In the genomic region with DNA sequence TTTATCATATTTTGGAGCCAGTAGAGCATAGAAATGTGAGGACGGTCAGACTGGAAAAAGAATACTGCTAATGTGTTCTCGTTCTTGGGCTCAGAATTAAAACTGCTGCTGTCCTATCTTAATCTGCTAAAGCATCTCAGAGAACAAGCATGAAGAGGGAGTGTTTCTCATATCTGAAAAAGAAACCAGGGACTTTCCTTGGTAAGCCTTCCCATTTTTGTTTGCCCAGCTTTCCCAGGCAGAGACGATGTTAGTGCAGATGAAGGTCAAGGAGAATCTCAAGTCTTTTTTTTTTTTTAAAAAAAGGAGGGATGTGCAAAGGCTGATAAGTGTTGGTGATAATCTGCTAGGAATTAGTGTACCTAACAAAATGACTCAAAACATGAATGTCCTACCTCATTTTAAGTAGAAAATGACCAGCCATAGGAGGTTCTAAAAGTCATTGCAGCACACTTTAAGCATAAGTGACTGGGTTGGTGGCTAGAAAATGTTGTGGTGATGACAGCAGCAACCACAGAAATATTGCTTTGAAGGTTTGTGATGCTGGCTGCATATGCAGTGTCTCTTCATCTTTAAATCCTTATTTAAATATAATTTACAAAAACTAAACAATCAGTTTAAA, we compare ENCODE assay signal across 10 cellular contexts. TPM values are rescaled to one million over a fixed set of nuclear protein-coding genes. Genes with fewer than 3 reads are reported as not detected.
DNase-seq lines count a peak whose midpoint lies in the region; ATAC-seq and TF ChIP-seq lines count a peak whose summit lies in the region.
"Had no signal": no experiment of that assay in that cellular context is flagged by ENCODE, and none has a peak within 500 bp of the region (broad histone marks: within the 10 kb centered on the region; RNA-seq: fewer than 3 reads in every experiment).

No MANE protein-coding gene starts in this region.

- no peak overlapping the region for H3K18ac ChIP-seq in mesendoderm (ENCODE audit: low read length)

- no peak for TF ChIP-seq POLR2A in stomach (IDR thresholded peaks at IDR 0.05)

- no peak for TF ChIP-seq EP300 in stomach (IDR thresholded peaks at IDR 0.05)

- H3K9ac ChIP-seq in mammary epithelial cell (ENCODE audit: insufficient read depth, low read length) (no peak overlapping the region), mesendoderm (ENCODE audit: low read length) (no peak overlapping the region)

- no peak overlapping the region for H3K4ac ChIP-seq in mesendoderm (ENCODE audit: low read depth, low read length)

- H3K27ac Mint-ChIP-seq in activated CD4-positive, alpha-beta T cell treated with anti-CD3 and anti-CD28 coated beads, Interleukin-2, amount 10 ng/mL, durations not matched to agents 7 days and 5 days: no peak overlapping the region
- H3K27ac Mint-ChIP-seq: natural killer cell treated with Interleukin-12 subunit alpha and Interleukin-12 subunit beta and Interleukin-15 and Interleukin-18, amount 100 ng/mL, for 72 hours had no signal

- peaks cover 37% of the 10 kb centered on the region for H3K4me1 Mint-ChIP-seq in activated CD4-positive, alpha-beta T cell treated with anti-CD3 and anti-CD28 coated beads, Interleukin-2, amount 10 ng/mL, durations not matched to agents 7 days and 5 days

- H3K79me1 ChIP-seq in mesendoderm (ENCODE audit: low read length): no peaks in the 10 kb centered on the region

- ATAC-seq in HG03066 (IDR thresholded peaks at IDR 0.05; ENCODE audit: low read depth, unreplicated experiment): peak; percentile 33

- H2AFZ ChIP-seq in mammary epithelial cell (ENCODE audit: low read depth, low read length): no peak overlapping the region

- in situ Hi-C loops in mammary epithelial cell (cut with MboI; ENCODE audit: low sequenced_read_pairs in 2 of 2): no loop called here

- H4K8ac ChIP-seq in mesendoderm (ENCODE audit: low read depth, low read length): no peak overlapping the region

- H3K27me3 ChIP-seq in mammary epithelial cell (ENCODE audit: insufficient read depth, low read length): no peaks in the 10 kb centered on the region
- no peaks in the 10 kb centered on the region for H3K27me3 ChIP-seq in stomach
- no peaks in the 10 kb centered on the region for H3K27me3 ChIP-seq in mesendoderm (ENCODE audit: insufficient read depth, low read length, poor library complexity)

- peaks cover 8% of the 10 kb centered on the region for H3K36me3 Mint-ChIP-seq in activated CD4-positive, alpha-beta T cell treated with anti-CD3 and anti-CD28 coated beads, Interleukin-2, amount 10 ng/mL, durations not matched to agents 7 days and 5 days (ENCODE audit: low read depth)
- H3K36me3 Mint-ChIP-seq: natural killer cell treated with Interleukin-12 subunit alpha and Interleukin-12 subunit beta and Interleukin-15 and Interleukin-18, amount 100 ng/mL, for 72 hours had no signal

- H3K4me3 Mint-ChIP-seq in activated CD4-positive, alpha-beta T cell treated with anti-CD3 and anti-CD28 coated beads, Interleukin-2, amount 10 ng/mL, durations not matched to agents 7 days and 5 days: no peak overlapping the region
- H3K4me3 Mint-ChIP-seq: natural killer cell treated with Interleukin-12 subunit alpha and Interleukin-12 subunit beta and Interleukin-15 and Interleukin-18, amount 100 ng/mL, for 72 hours had no signal

- H3K23ac ChIP-seq in mesendoderm (ENCODE audit: low read length): no peak overlapping the region

- H2BK120ac ChIP-seq in mesendoderm (ENCODE audit: low read depth, low read length): no peak overlapping the region

- no peak overlapping the region for H2BK15ac ChIP-seq in mesendoderm (replicated peaks; ENCODE audit: low read depth)

- H2BK5ac ChIP-seq in mesendoderm (ENCODE audit: low read length): no peak overlapping the region

- BruUV-seq in mammary epithelial cell (replicated peaks; lab: Mats Ljungman, UMichigan): no TSS peak

- H2AK5ac ChIP-seq in mesendoderm (ENCODE audit: low read length): no peak overlapping the region

- no peak for TF ChIP-seq CTCF in mammary epithelial cell (conservative IDR thresholded peaks at IDR 0.05 in 1 of 2, IDR thresholded peaks at IDR 0.05 in 1 of 2; ENCODE audit: extremely low read depth in 1 of 2, insufficient read depth in 1 of 2, low read depth in 1 of 2, low read length in 2 of 2)
- TF ChIP-seq CTCF in stomach (IDR thresholded peaks at IDR 0.05): no peak

- H3K9me3 Mint-ChIP-seq in activated CD4-positive, alpha-beta T cell treated with anti-CD3 and anti-CD28 coated beads, Interleukin-2, amount 10 ng/mL, durations not matched to agents 7 days and 5 days: no peaks in the 10 kb centered on the region
- H3K9me3 Mint-ChIP-seq: natural killer cell treated with Interleukin-12 subunit alpha and Interleukin-12 subunit beta and Interleukin-15 and Interleukin-18, amount 100 ng/mL, for 72 hours had no signal

- peak overlapping the region; percentile 18 for H3K4me2 ChIP-seq in mammary epithelial cell (ENCODE audit: insufficient read depth, low read depth, low read length)
- H3K4me2 ChIP-seq in mesendoderm (ENCODE audit: low read length): no peak overlapping the region

- POLR2A ChIA-PET in activated CD4-positive, alpha-beta T cell treated with anti-CD3 and anti-CD28 coated beads, Interleukin-2, amount 10 ng/mL, durations not matched to agents 7 days and 5 days (lab: Charles Lee): no interaction called here

- 83% methylated on average over 3 of the region's 3 CpGs for WGBS in mammary epithelial cell (ENCODE audit: low coverage, missing lambda C conversion rate)
- 14 to 38% (median 19%) methylated on average over 3 of the region's 3 CpGs for WGBS in stomach, 5 donors
- no CpG with 5 or more reads among the region's 3 CpGs for WGBS in mesendoderm (ENCODE audit: extremely low coverage, insufficient coverage, low lambda C conversion rate)

- peak; percentile 31 for DNase-seq in activated CD4-positive, alpha-beta T cell treated with anti-CD3 and anti-CD28 coated beads, Interleukin-2, amount 10 ng/mL, durations not matched to agents 7 days and 5 days
- DNase-seq in activated CD4-positive, alpha-beta T cell treated with anti-CD3 and anti-CD28 coated beads for 1 hour: no peak
- no peak for DNase-seq in mammary epithelial cell
- DNase-seq in stomach: no peak
- no peak for DNase-seq in NCI-H1092 (lab: John Stamatoyannopoulos, UW)
- no peak for DNase-seq in NCI-H2227 (lab: John Stamatoyannopoulos, UW; ENCODE audit: unreplicated experiment)
- no peak for DNase-seq in mesendoderm

- CTCF ChIA-PET in activated CD4-positive, alpha-beta T cell treated with anti-CD3 and anti-CD28 coated beads, Interleukin-2, amount 10 ng/mL, durations not matched to agents 7 days and 5 days (lab: Charles Lee): interaction anchor here (0.6 kb wide), 1 partner anchor 33 kb away, joined by 3 read pairs; no protein-coding TSS in a partner anchor
- CTCF ChIA-PET in mammary epithelial cell (lab: Charles Lee; ENCODE audit: low non-redundant PET): no interaction called here

- dilution Hi-C loops in mammary epithelial cell (cut with HindIII; ENCODE audit: low sequenced_read_pairs): no loop called here

- intact Hi-C loops in mammary epithelial cell (cut with micrococcal nuclease): loop anchor here (10.0 kb wide), 1 partner anchor 172 kb away; no protein-coding TSS in a partner anchor
- intact Hi-C loops in stomach (cut with DNase I; ENCODE audit: low total_unique reads): no loop called here

- H3K27me3 Mint-ChIP-seq in activated CD4-positive, alpha-beta T cell treated with anti-CD3 and anti-CD28 coated beads, Interleukin-2, amount 10 ng/mL, durations not matched to agents 7 days and 5 days: peaks cover 28% of the 10 kb centered on the region

- H3K36me3 ChIP-seq in mammary epithelial cell (ENCODE audit: insufficient read depth, low read length) (no peaks in the 10 kb centered on the region), stomach (no peaks in the 10 kb centered on the region), mesendoderm (ENCODE audit: control insufficient read depth, insufficient read depth, low read length) (no peaks in the 10 kb centered on the region)

- no peaks in the 10 kb centered on the region for H4K20me1 ChIP-seq in mammary epithelial cell (ENCODE audit: insufficient read depth, low read length)

- H3K4me1 ChIP-seq in mammary epithelial cell (ENCODE audit: insufficient read depth, low read length) (peaks cover 17% of the 10 kb centered on the region), stomach (peaks cover 20 to 84% (median 54%) of the 10 kb centered on the region in 4 donors), mesendoderm (ENCODE audit: control insufficient read depth, low read depth, low read length) (peaks cover 5% of the 10 kb centered on the region)

- no peaks in the 10 kb centered on the region for H3K9me3 ChIP-seq in mammary epithelial cell (replicated peaks; ENCODE audit: insufficient read depth, low read length)
- H3K9me3 ChIP-seq in stomach: no peaks in the 10 kb centered on the region

- H3K27ac ChIP-seq in mammary epithelial cell (ENCODE audit: insufficient read depth, low read depth, low read length): no peak overlapping the region
- H3K27ac ChIP-seq in stomach: peak overlapping the region in 4 of 5 donors; percentile 89 to 96 (median 92)
- no peak overlapping the region for H3K27ac ChIP-seq in mesendoderm (ENCODE audit: low read depth, low read length)
- H3K27ac ChIP-seq: C4-2B had no signal

- no peak overlapping the region for H3K4me3 ChIP-seq in mammary epithelial cell (replicated peaks in 1 of 3; ENCODE audit: insufficient read depth in 1 of 3, low read depth in 2 of 3, low read length in 3 of 3)
- peak overlapping the region; percentile 55 to 77 (median 65) for H3K4me3 ChIP-seq in stomach
- H3K4me3 ChIP-seq in mesendoderm (ENCODE audit: low read length): no peak overlapping the region

- H3K79me2 ChIP-seq in mammary epithelial cell (ENCODE audit: insufficient read depth, low read length) (peaks cover 65% of the 10 kb centered on the region), mesendoderm (ENCODE audit: control insufficient read depth, insufficient read depth, low read length) (no peaks in the 10 kb centered on the region)

- no peak overlapping the region for H3K56ac ChIP-seq in mesendoderm (ENCODE audit: low read length)

- H4K5ac ChIP-seq in mesendoderm (ENCODE audit: low read length): no peak overlapping the region

RNA-seq across cellular contexts. Expression of a gene that starts 55.1 kb away (rescaled TPM):
- total RNA-seq in activated CD4-positive, alpha-beta T cell treated with anti-CD3 and anti-CD28 coated beads, Interleukin-2, amount 10 ng/mL, durations not matched to agents 7 days and 5 days: 10 to 100 TPM; 34.8 to 37.2 TPM
- total RNA-seq in mammary epithelial cell (10 to 100 TPM; 20.8 to 55.3 TPM), stomach (10 to 100 TPM in 3 of 5 donors, 1 to 10 TPM in 2; 2.7 to 33.3 (median 23.1) TPM)
- polyA plus RNA-seq in mammary epithelial cell (24.7 TPM), stomach (10 to 100 TPM; 14.7 to 25.3 (median 21.1) TPM)
- 0.67 TPM for polyA minus RNA-seq in mammary epithelial cell
- 157 TPM for polyA plus RNA-seq in mesendoderm (2013, experiment 1 of 2)
- polyA plus RNA-seq in mesendoderm (2013, experiment 2 of 2): 149 TPM

Comparison
In these comparisons a context has a peak if more than half of its experiments do, and no peak if none do; other contexts are left out.
1. H3K27ac ChIP-seq: peak in stomach (4 of 5); none in mammary epithelial cell (single experiment) and mesendoderm (single experiment).
2. H3K4me3 ChIP-seq: peak in stomach (4 of 4); none in mammary epithelial cell (0 of 3) and mesendoderm (single experiment).